ENCODE assay signal across 8 cellular contexts in genomic region chr6:137799950-137800568, GRCh38.
DNase-seq lines count a peak whose midpoint lies in the region; ATAC-seq and TF ChIP-seq lines count a peak whose summit lies in the region.

No MANE protein-coding gene starts in this region.

- H3K27me3 ChIP-seq in brain microvascular endothelial cell (replicated peaks) = no peaks in the 10 kb centered on the region

- no peak overlapping the region for H3K4me3 Mint-ChIP-seq in stimulated activated memory B cell treated with anti-CD40 and anti-IgM and Interleukin-4, amounts not matched to agents 10 μg/mL and 1 μg/mL and 100 μg/mL, for 72 hours

- peak overlapping the region; percentile 68 for H3K27ac Mint-ChIP-seq in stimulated activated memory B cell treated with anti-CD40 and anti-IgM and Interleukin-4, amounts not matched to agents 10 μg/mL and 1 μg/mL and 100 μg/mL, for 72 hours

- no peaks in the 10 kb centered on the region for H3K36me3 ChIP-seq in brain microvascular endothelial cell (replicated peaks)

- peaks cover 4% of the 10 kb centered on the region for H3K9me3 Mint-ChIP-seq in stimulated activated memory B cell treated with anti-CD40 and anti-IgM and Interleukin-4, amounts not matched to agents 10 μg/mL and 1 μg/mL and 100 μg/mL, for 72 hours

- in situ Hi-C loops in brain microvascular endothelial cell (cut with HindIII; ENCODE audit: low pct_ligation_motif_present, low sequenced_read_pairs) = no loop called here

- no peaks in the 10 kb centered on the region for H3K36me3 Mint-ChIP-seq in stimulated activated memory B cell treated with anti-CD40 and anti-IgM and Interleukin-4, amounts not matched to agents 10 μg/mL and 1 μg/mL and 100 μg/mL, for 72 hours

- peak; percentile 77 for TF ChIP-seq CTCF in brain microvascular endothelial cell (IDR thresholded peaks at IDR 0.05; ENCODE audit: low read depth, low read length, missing control alignments)

- no peak overlapping the region for H3K4me3 ChIP-seq in brain microvascular endothelial cell (ENCODE audit: low read depth, low read length)

- no peaks in the 10 kb centered on the region for H3K27me3 Mint-ChIP-seq in stimulated activated memory B cell treated with anti-CD40 and anti-IgM and Interleukin-4, amounts not matched to agents 10 μg/mL and 1 μg/mL and 100 μg/mL, for 72 hours

- H3K4me1 Mint-ChIP-seq in stimulated activated memory B cell treated with anti-CD40 and anti-IgM and Interleukin-4, amounts not matched to agents 10 μg/mL and 1 μg/mL and 100 μg/mL, for 72 hours = peaks cover 23% of the 10 kb centered on the region

- H3K27ac ChIP-seq in brain microvascular endothelial cell = no peak overlapping the region

- DNase-seq in NOMO-1 treated with DMSO at 0.1 percent for 48 hours (lab: John Stamatoyannopoulos, UW; ENCODE audit: unreplicated experiment) = peak; percentile 39
- DNase-seq in NOMO-1 treated with dmso at 0.1 percent for 144 hours (lab: John Stamatoyannopoulos, UW; ENCODE audit: unreplicated experiment) = no peak
- peak; percentile 41 for DNase-seq in T-helper 22 cell (ENCODE audit: low read depth)
- DNase-seq in brain microvascular endothelial cell = peak; percentile 60
- DNase-seq in left lobe of liver (ENCODE audit: low spot score) = no peak
- no peak for DNase-seq in NCI-H128 (lab: John Stamatoyannopoulos, UW; ENCODE audit: unreplicated experiment)

- peak; percentile 65 for ATAC-seq in HG03432 (IDR thresholded peaks at IDR 0.05; ENCODE audit: unreplicated experiment)
- ATAC-seq in left lobe of liver = peak; percentile 85
- peak; percentile 70 for ATAC-seq in stimulated activated memory B cell treated with anti-CD40 and anti-IgM and Interleukin-4, amounts not matched to agents 10 μg/mL and 1 μg/mL and 100 μg/mL, for 72 hours

Comparison
In these comparisons a context has a peak if more than half of its experiments do, and no peak if none do; other contexts are left out.
1. DNase-seq: peak in NOMO-1 treated with DMSO at 0.1 percent for 48 hours (single experiment), T-helper 22 cell (single experiment) and brain microvascular endothelial cell (single experiment); none in NOMO-1 treated with dmso at 0.1 percent for 144 hours (single experiment), left lobe of liver (single experiment) and NCI-H128 (single experiment).
2. Peak in every context shown above with its lines, with median percentiles within 50 percentile points of each other: ATAC-seq.